8 cellular contexts compared by ENCODE assay signal in genomic region chr22:19970479-19971275, GRCh38. TPM values are rescaled to one million over a fixed set of nuclear protein-coding genes. Genes with fewer than 3 reads are reported as not detected.
DNase-seq lines count a peak whose midpoint lies in the region; ATAC-seq and TF ChIP-seq lines count a peak whose summit lies in the region.

No MANE protein-coding gene starts in this region.

- H3K27ac ChIP-seq in coronary artery = peak overlapping the region in 1 of 2 donors; percentile 64

- no peak overlapping the region for H3K4me3 ChIP-seq in coronary artery

- DNase-seq in DMS53 (lab: John Stamatoyannopoulos, UW) (peak; percentile 51), DMS53 treated with DMSO at 0.1 percent for 48 hours (lab: John Stamatoyannopoulos, UW; ENCODE audit: unreplicated experiment) (no peak), NCI-H1092 treated with DMSO at 0.1 percent for 48 hours (lab: John Stamatoyannopoulos, UW) (peak; percentile 13), coronary artery (ENCODE audit: low spot score) (no peak), lung microvascular endothelial cell (ENCODE audit: low read depth in 2 of 2) (peak; percentile 60 to 67)
- peak; percentile 77 to 83 for DNase-seq in activated CD4-positive, alpha-beta T cell treated with anti-CD3 and anti-CD28 coated beads, Interleukin-2, amount 50 U/mL, for 4 hours
- DNase-seq in stimulated activated CD8-positive, alpha-beta memory T cell treated with anti-CD3 and anti-CD28 coated beads, Interleukin-15, amount 100 ng/mL, for 48 hours (ENCODE audit: low read depth in 2 of 2) = peak; percentile 57 to 64

- no peak for ATAC-seq in GM19328 (IDR thresholded peaks at IDR 0.05; ENCODE audit: unreplicated experiment)

- peak; percentile 97 for TF ChIP-seq CTCF in coronary artery (IDR thresholded peaks at IDR 0.05)

RNA-seq across cellular contexts. Expression of gene TXNRD2, which starts 29.1 kb away (rescaled TPM):
- total RNA-seq in lung microvascular endothelial cell = 55.6 and 63.5 TPM in 2 replicates

RNA-seq across cellular contexts. Expression of gene COMT, which starts 29.1 kb away (rescaled TPM):
- 222 and 628 TPM in 2 replicates for total RNA-seq in lung microvascular endothelial cell

RNA-seq across cellular contexts. Expression of gene ARVCF, which starts 45.9 kb away (rescaled TPM):
- total RNA-seq in lung microvascular endothelial cell = 46.0 and 72.0 TPM in 2 replicates

RNA-seq across cellular contexts. Expression of gene TANGO2, which starts 50.2 kb away (rescaled TPM):
- total RNA-seq in lung microvascular endothelial cell = 42.3 and 46.8 TPM in 2 replicates

Comparison
In these comparisons a context has a peak if more than half of its experiments do, and no peak if none do; other contexts are left out.
1. DNase-seq: peak in DMS53 (single experiment), NCI-H1092 treated with DMSO at 0.1 percent for 48 hours (single experiment), activated CD4-positive, alpha-beta T cell treated with anti-CD3 and anti-CD28 coated beads, Interleukin-2, amount 50 U/mL, for 4 hours (2 of 2), lung microvascular endothelial cell (2 of 2) and stimulated activated CD8-positive, alpha-beta memory T cell treated with anti-CD3 and anti-CD28 coated beads, Interleukin-15, amount 100 ng/mL, for 48 hours (2 of 2); none in DMS53 treated with DMSO at 0.1 percent for 48 hours (single experiment) and coronary artery (single experiment).